ENCODE assay signal across 26 cellular contexts in genomic region chr4:90403781-90404180, GRCh38.
"Had no signal": no experiment of that assay in that cellular context is flagged by ENCODE, and none has a peak within 500 bp of the region (broad histone marks: within the 10 kb centered on the region; RNA-seq: fewer than 3 reads in every experiment).

No MANE protein-coding gene starts in this region.

- ATAC-seq: activated CD4-positive, alpha-beta T cell treated with anti-CD3 and anti-CD28 coated beads for 36 hours; stimulated activated memory B cell treated with anti-CD40 and anti-IgM and Interleukin-4, amounts not matched to agents 10 μg/mL and 1 μg/mL and 100 μg/mL, for 72 hours; stimulated activated naive CD8-positive, alpha-beta T cell treated with anti-CD3 and anti-CD28 coated beads, Interleukin-15, amount 100 ng/mL, for 72 hours; T-cell had no signal

- DNase-seq: activated CD4-positive, alpha-beta T cell treated with anti-CD3 and anti-CD28 coated beads for 36 hours; activated CD4-positive, alpha-beta T cell treated with anti-CD3 and anti-CD28 coated beads, Interleukin-2, amount 50 U/mL, for 4 hours; activated CD4-positive, CD25-positive, alpha-beta regulatory T cell; activated CD8-positive, alpha-beta memory T cell treated with anti-CD3 and anti-CD28 coated beads for 24 hours; activated effector memory CD4-positive, alpha-beta T cell treated with Interleukin-2 at 50 U/mL for 16 hours; activated naive CD4-positive, alpha-beta T cell treated with Interleukin-2 at 50 U/mL for 16 hours; aorta; central memory CD4-positive, alpha-beta T cell; dermis blood vessel endothelial cell; effector CD4-positive, alpha-beta T cell; islet precursor cell; left ventricle myocardium inferior; mesendoderm; naive B cell; nephron progenitor cell; ovary; retina; sigmoid colon; small intestine; stimulated activated CD4-positive, alpha-beta T cell treated with anti-CD3 and anti-CD28 coated beads, Interleukin-1b, Interleukin-23, amount 100 ng/mL, for 48 hours; stimulated activated CD4-positive, alpha-beta T cell treated with anti-CD3 and anti-CD28 coated beads, Interleukin-4, amount 100 ng/mL, for 4 hours; stimulated activated CD8-positive, alpha-beta memory T cell treated with anti-CD3 and anti-CD28 coated beads, Interleukin-4, amount 100 ng/mL, for 48 hours; stimulated activated naive CD8-positive, alpha-beta T cell treated with anti-CD3 and anti-CD28 coated beads, Interleukin-15, amount 100 ng/mL, for 72 hours; substantia nigra; T-cell had no signal
